10 cellular contexts compared by ENCODE assay signal in genomic region chr4:61752617-61753016, GRCh38.
"Had no signal": no experiment of that assay in that cellular context is flagged by ENCODE, and none has a peak within 500 bp of the region (broad histone marks: within the 10 kb centered on the region; RNA-seq: fewer than 3 reads in every experiment).

No MANE protein-coding gene starts in this region.

- H3K27ac ChIP-seq: HL-60, KMS-11 had no signal

- H3K9ac ChIP-seq: KMS-11 had no signal

- H3K27me3 Mint-ChIP-seq: IgD-negative memory B cell had no signal

- H3K27ac Mint-ChIP-seq: IgD-negative memory B cell had no signal

- H3K4me3 ChIP-seq: K562 had no signal

- FAIRE-seq: HepG2, HTR-8/SVneo, K562 had no signal

- DNase-seq: IMR-90, Karpas-422, KBM-7, KG1 had no signal

- H3K4me3 Mint-ChIP-seq: IgD-negative memory B cell had no signal

- H3K4me1 Mint-ChIP-seq: IgD-negative memory B cell had no signal

- H3K4me2 ChIP-seq: KMS-11 had no signal

- ATAC-seq: HepG2, K562 had no signal

- H3K36me3 Mint-ChIP-seq: IgD-negative memory B cell had no signal
